Comparison of ENCODE assay signal across 1 cellular context in genomic region chr4:4408132-4408523, GRCh38.
TF ChIP-seq lines count a peak whose summit lies in the region.

No MANE protein-coding gene starts in this region.

TF ChIP-seq in A549, 52 proteins besides CTCF, POLR2A, EP300 and RAD21 (continued from another document):
- TF ChIP-seq SMC3 (IDR thresholded peaks at IDR 0.05) (no peak), TFCP2L1 (CRISPR knock-in tag; IDR thresholded peaks at IDR 0.05) (no peak), NR3C1 (IDR thresholded peaks at IDR 0.05) (no peak), HES2 (IDR thresholded peaks at IDR 0.05) (no peak), JUN (IDR thresholded peaks at IDR 0.05) (no peak), GATA3 (IDR thresholded peaks at IDR 0.05; ENCODE audit: borderline replicate concordance) (no peak), BHLHE40 (IDR thresholded peaks at IDR 0.05; ENCODE audit: low read depth, low read length) (no peak)
